1 cellular context compared by ENCODE assay signal in genomic region chr4:48268956-48269860, GRCh38.
TF ChIP-seq lines count a peak whose summit lies in the region.

TEC (minus strand) TSS chr4:48269838; CDS start chr4:48228614, 41,224 bp downstream.

TF ChIP-seq in WTC11, 78 proteins besides CTCF, POLR2A, EP300 and RAD21 (continued from another document):
- no peak for TF ChIP-seq E2F5 (CRISPR knock-in tag; IDR thresholded peaks at IDR 0.05)
- TF ChIP-seq CREM (CRISPR knock-in tag; IDR thresholded peaks at IDR 0.05), result 0 out of 2 replicates have a peak, but pooled peaks have one; percentile 37
- TF ChIP-seq MYBL2 (CRISPR knock-in tag; IDR thresholded peaks at IDR 0.05), result 0 out of 2 replicates have a peak, but pooled peaks have one; percentile 48
- no peak for TF ChIP-seq SMAD4 (CRISPR knock-in tag; IDR thresholded peaks at IDR 0.05)
- no peak for TF ChIP-seq ZNF317 (CRISPR knock-in tag; IDR thresholded peaks at IDR 0.05; ENCODE audit: borderline replicate concordance, low read depth)
- 0 out of 2 replicates have a peak, but pooled peaks have one; percentile 32 for TF ChIP-seq ZNF416 (CRISPR knock-in tag; IDR thresholded peaks at IDR 0.05)
- TF ChIP-seq ARID4B (CRISPR knock-in tag; IDR thresholded peaks at IDR 0.05; ENCODE audit: borderline replicate concordance), result peak; percentile 46; the same call in 1 of the 2 replicates
- TF ChIP-seq SP1 (CRISPR knock-in tag; conservative IDR thresholded peaks at IDR 0.05), result peak; percentile 45; the same call in 1 of the 2 replicates
- TF ChIP-seq USF2 (CRISPR knock-in tag; IDR thresholded peaks at IDR 0.05), result peak; percentile 10
- no peak for TF ChIP-seq ZSCAN18 (CRISPR knock-in tag; IDR thresholded peaks at IDR 0.05)
- TF ChIP-seq NFATC4 (CRISPR knock-in tag; IDR thresholded peaks at IDR 0.05), result no peak
- TF ChIP-seq ELF4 (CRISPR knock-in tag; IDR thresholded peaks at IDR 0.05; ENCODE audit: low read depth), result no peak
- no peak for TF ChIP-seq ATF6 (CRISPR knock-in tag; IDR thresholded peaks at IDR 0.05)
- peak; percentile 63 for TF ChIP-seq HMGXB4 (CRISPR knock-in tag; IDR thresholded peaks at IDR 0.05)
- TF ChIP-seq NR2C2 (CRISPR knock-in tag; IDR thresholded peaks at IDR 0.05), result no peak
- no peak for TF ChIP-seq E2F1 (CRISPR knock-in tag; IDR thresholded peaks at IDR 0.05)
- TF ChIP-seq ZMAT4 (CRISPR knock-in tag; IDR thresholded peaks at IDR 0.05), result no peak
- peak; percentile 69 for TF ChIP-seq FOXP1 (CRISPR knock-in tag; IDR thresholded peaks at IDR 0.05; ENCODE audit: borderline replicate concordance)
- TF ChIP-seq ZNF425 (CRISPR knock-in tag; conservative IDR thresholded peaks at IDR 0.05), result no peak
- TF ChIP-seq ETV6 (CRISPR knock-in tag; IDR thresholded peaks at IDR 0.05), result 0 out of 2 replicates have a peak, but pooled peaks have one; percentile 66
- TF ChIP-seq ZNF281 (CRISPR knock-in tag; IDR thresholded peaks at IDR 0.05), result no peak
- peak; percentile 72; the same call in 1 of the 2 replicates for TF ChIP-seq MAX (CRISPR knock-in tag; IDR thresholded peaks at IDR 0.05)
- TF ChIP-seq ZBTB21 (CRISPR knock-in tag; IDR thresholded peaks at IDR 0.05; ENCODE audit: borderline replicate concordance), result 0 out of 2 replicates have a peak, but pooled peaks have one; percentile 61
- TF ChIP-seq JUN (CRISPR knock-in tag; IDR thresholded peaks at IDR 0.05), result no peak
- TF ChIP-seq ZNF232 (CRISPR knock-in tag; IDR thresholded peaks at IDR 0.05), result peak; percentile 49; the same call in 1 of the 2 replicates
- no peak for TF ChIP-seq JAZF1 (CRISPR knock-in tag; IDR thresholded peaks at IDR 0.05)
- TF ChIP-seq RORB (CRISPR knock-in tag; IDR thresholded peaks at IDR 0.05), result no peak
- TF ChIP-seq CBFB (CRISPR knock-in tag; IDR thresholded peaks at IDR 0.05; ENCODE audit: low read depth), result 0 out of 2 replicates have a peak, but pooled peaks have one; percentile 34
- no peak for TF ChIP-seq TCF7 (CRISPR knock-in tag; IDR thresholded peaks at IDR 0.05; ENCODE audit: low read depth)
